8 cellular contexts compared by ENCODE assay signal in genomic region chr17:48577330-48577945, GRCh38. TPM values are rescaled to one million over a fixed set of nuclear protein-coding genes. Genes with fewer than 3 reads are reported as not detected.
A peak's percentile ranks its signal among the peaks of the same experiment; 100 is the strongest.
DNase-seq lines count a peak whose midpoint lies in the region; ATAC-seq and TF ChIP-seq lines count a peak whose summit lies in the region.

No MANE protein-coding gene starts in this region.

- TF ChIP-seq CTCF in transverse colon (IDR thresholded peaks at IDR 0.05) (no peak), BE2C (IDR thresholded peaks at IDR 0.05; ENCODE audit: low read depth, low read length) (no peak)

- POLR2A ChIA-PET in activated CD4-positive, alpha-beta memory T cell treated with anti-CD3 and anti-CD28 coated beads, Interleukin-2, amount 10 ng/mL, durations not matched to agents 7 days and 5 days (lab: Charles Lee) = interaction anchor here (1.0 kb wide), 2 partner anchors 31 to 72 kb away, joined by 3 read pairs; no protein-coding TSS in a partner anchor

- H3K9me3 ChIP-seq in transverse colon (no peaks in the 10 kb centered on the region), BE2C (no peaks in the 10 kb centered on the region)

- CTCF ChIA-PET in activated naive CD4-positive, alpha-beta T cell treated with anti-CD3 and anti-CD28 coated beads for 36 hours (lab: Charles Lee) = interaction anchor here (0.6 to 1.2 kb wide), 2 partner anchors 14 to 85 kb away, joined by 3 read pairs; no protein-coding TSS in a partner anchor
- CTCF ChIA-PET in activated CD4-positive, alpha-beta memory T cell treated with anti-CD3 and anti-CD28 coated beads, Interleukin-2, amount 10 ng/mL, durations not matched to agents 7 days and 5 days (lab: Charles Lee) = interaction anchor here (0.5 to 1.3 kb wide), 3 partner anchors 22 to 226 kb away, joined by 3 read pairs; no protein-coding TSS in a partner anchor

- H3K27ac Mint-ChIP-seq in activated naive CD4-positive, alpha-beta T cell treated with anti-CD3 and anti-CD28 coated beads for 36 hours = peak overlapping the region; percentile 46
- H3K27ac Mint-ChIP-seq in activated CD4-positive, alpha-beta memory T cell treated with anti-CD3 and anti-CD28 coated beads, Interleukin-2, amount 10 ng/mL, durations not matched to agents 7 days and 5 days = peak overlapping the region; percentile 64

- TF ChIP-seq EP300 in transverse colon (IDR thresholded peaks at IDR 0.05; ENCODE audit: low read depth) = no peak

- no peak for TF ChIP-seq POLR2A in transverse colon (IDR thresholded peaks at IDR 0.05)

- H3K27me3 ChIP-seq in transverse colon = peaks cover 7% of the 10 kb centered on the region
- peaks cover 96% of the 10 kb centered on the region for H3K27me3 ChIP-seq in BE2C

- H3K4me3 ChIP-seq in transverse colon (peak overlapping the region; percentile 6 to 54 (median 46)), BE2C (ENCODE audit: low read depth, low read length) (no peak overlapping the region)

- peaks cover 45% of the 10 kb centered on the region for H3K27me3 Mint-ChIP-seq in activated naive CD4-positive, alpha-beta T cell treated with anti-CD3 and anti-CD28 coated beads for 36 hours (ENCODE audit: low read depth)
- peaks cover 36% of the 10 kb centered on the region for H3K27me3 Mint-ChIP-seq in activated CD4-positive, alpha-beta memory T cell treated with anti-CD3 and anti-CD28 coated beads, Interleukin-2, amount 10 ng/mL, durations not matched to agents 7 days and 5 days

- WGBS in transverse colon (ENCODE audit: low coverage in 1 of 2), 2 donors = 0 to 1% methylated on average over 3 to 10 of the region's 19 CpGs

- intact Hi-C loops in activated naive CD4-positive, alpha-beta T cell treated with anti-CD3 and anti-CD28 coated beads for 36 hours (cut with micrococcal nuclease) = no loop called here
- intact Hi-C loops in transverse colon (cut with DNase I; ENCODE audit: low total_unique reads) = loop anchor here (5.0 kb wide), 1 partner anchor 35 kb away; no protein-coding TSS in a partner anchor

- peak; percentile 30 for DNase-seq in activated naive CD4-positive, alpha-beta T cell treated with anti-CD3 and anti-CD28 coated beads for 36 hours
- no peak for DNase-seq in activated naive CD4-positive, alpha-beta T cell (lab: John Stamatoyannopoulos, UW)
- DNase-seq in activated CD4-positive, alpha-beta memory T cell treated with anti-CD3 and anti-CD28 coated beads, Interleukin-2, amount 10 ng/mL, durations not matched to agents 7 days and 5 days = no peak
- DNase-seq in kidney glomerular epithelial cell (lab: John Stamatoyannopoulos, UW) (peak; percentile 41), transverse colon (no peak), T-helper 9 cell (no peak), BE2C (no peak)

- H3K36me3 Mint-ChIP-seq in activated naive CD4-positive, alpha-beta T cell treated with anti-CD3 and anti-CD28 coated beads for 36 hours (ENCODE audit: low read depth) = no peaks in the 10 kb centered on the region
- H3K36me3 Mint-ChIP-seq in activated CD4-positive, alpha-beta memory T cell treated with anti-CD3 and anti-CD28 coated beads, Interleukin-2, amount 10 ng/mL, durations not matched to agents 7 days and 5 days (ENCODE audit: low read depth) = peaks cover 17% of the 10 kb centered on the region

- peaks cover 24 to 85% (median 69%) of the 10 kb centered on the region in 4 donors for H3K4me1 ChIP-seq in transverse colon
- no peaks in the 10 kb centered on the region for H3K4me1 ChIP-seq in BE2C

- H3K27ac ChIP-seq in transverse colon = peak overlapping the region; percentile 89 to 95 (median 92)

- peaks cover 44% of the 10 kb centered on the region for H3K4me1 Mint-ChIP-seq in activated naive CD4-positive, alpha-beta T cell treated with anti-CD3 and anti-CD28 coated beads for 36 hours (ENCODE audit: low read depth)
- peaks cover 59% of the 10 kb centered on the region for H3K4me1 Mint-ChIP-seq in activated CD4-positive, alpha-beta memory T cell treated with anti-CD3 and anti-CD28 coated beads, Interleukin-2, amount 10 ng/mL, durations not matched to agents 7 days and 5 days

- no peaks in the 10 kb centered on the region for H3K9me3 Mint-ChIP-seq in activated naive CD4-positive, alpha-beta T cell treated with anti-CD3 and anti-CD28 coated beads for 36 hours
- no peaks in the 10 kb centered on the region for H3K9me3 Mint-ChIP-seq in activated CD4-positive, alpha-beta memory T cell treated with anti-CD3 and anti-CD28 coated beads, Interleukin-2, amount 10 ng/mL, durations not matched to agents 7 days and 5 days

- ATAC-seq in HG03571 (IDR thresholded peaks at IDR 0.05; ENCODE audit: unreplicated experiment) = no peak

- in situ Hi-C loops in transverse colon (cut with MboI; ENCODE audit: low pct_ligation_motif_present in 1 of 4, low pct_unique_long_range_greater_than_20kb in 1 of 4, low sequenced_read_pairs in 3 of 4) = no loop called here

- H3K4me3 Mint-ChIP-seq in activated naive CD4-positive, alpha-beta T cell treated with anti-CD3 and anti-CD28 coated beads for 36 hours = peak overlapping the region; percentile 78
- peak overlapping the region; percentile 83 for H3K4me3 Mint-ChIP-seq in activated CD4-positive, alpha-beta memory T cell treated with anti-CD3 and anti-CD28 coated beads, Interleukin-2, amount 10 ng/mL, durations not matched to agents 7 days and 5 days

- H3K36me3 ChIP-seq in transverse colon (no peaks in the 10 kb centered on the region), BE2C (no peaks in the 10 kb centered on the region)

RNA-seq across cellular contexts. Expression of gene HOXB4, which starts 0.7 kb away (rescaled TPM):
- 1 to 10 TPM; 2.3 to 2.5 TPM for total RNA-seq in activated naive CD4-positive, alpha-beta T cell treated with anti-CD3 and anti-CD28 coated beads for 36 hours
- 1 to 10 TPM; 6.2 to 7.0 TPM for total RNA-seq in activated CD4-positive, alpha-beta memory T cell treated with anti-CD3 and anti-CD28 coated beads, Interleukin-2, amount 10 ng/mL, durations not matched to agents 7 days and 5 days
- 1 to 10 TPM in 3 of 4 donors, not detected in 1; 1.9 to 4.8 (median 2.0) TPM for total RNA-seq in transverse colon
- polyA plus RNA-seq in BE2C (2012; ENCODE audit: insufficient read depth, insufficient read length, low read depth) = not detected

RNA-seq across cellular contexts. Expression of gene HOXB3, which starts 12.6 kb away (rescaled TPM):
- 1 to 10 TPM; 2.0 TPM for total RNA-seq in activated naive CD4-positive, alpha-beta T cell treated with anti-CD3 and anti-CD28 coated beads for 36 hours
- 10 to 100 TPM; 10.8 to 12.1 TPM for total RNA-seq in activated CD4-positive, alpha-beta memory T cell treated with anti-CD3 and anti-CD28 coated beads, Interleukin-2, amount 10 ng/mL, durations not matched to agents 7 days and 5 days
- 10 to 100 TPM; 25.7 to 57.1 (median 34.9) TPM for total RNA-seq in transverse colon
- polyA plus RNA-seq in BE2C (2012; ENCODE audit: insufficient read depth, insufficient read length, low read depth) = not detected

RNA-seq across cellular contexts. Expression of gene HOXB5, which starts 16.1 kb away (rescaled TPM):
- not detected for total RNA-seq in activated naive CD4-positive, alpha-beta T cell treated with anti-CD3 and anti-CD28 coated beads for 36 hours
- total RNA-seq in activated CD4-positive, alpha-beta memory T cell treated with anti-CD3 and anti-CD28 coated beads, Interleukin-2, amount 10 ng/mL, durations not matched to agents 7 days and 5 days = under 1 TPM in 1 of 2 experiments, not detected in 1; 0.20 TPM
- 10 to 100 TPM; 10.5 to 35.4 (median 18.7) TPM for total RNA-seq in transverse colon
- not detected for polyA plus RNA-seq in BE2C (2012; ENCODE audit: insufficient read depth, insufficient read length, low read depth)

RNA-seq across cellular contexts. Expression of gene HOXB6, which starts 27.3 kb away (rescaled TPM):
- not detected for total RNA-seq in activated naive CD4-positive, alpha-beta T cell treated with anti-CD3 and anti-CD28 coated beads for 36 hours
- under 1 TPM; 0.60 to 0.68 TPM for total RNA-seq in activated CD4-positive, alpha-beta memory T cell treated with anti-CD3 and anti-CD28 coated beads, Interleukin-2, amount 10 ng/mL, durations not matched to agents 7 days and 5 days
- 10 to 100 TPM; 42.7 to 78.4 (median 62.5) TPM for total RNA-seq in transverse colon
- polyA plus RNA-seq in BE2C (2012; ENCODE audit: insufficient read depth, insufficient read length, low read depth) = not detected

RNA-seq across cellular contexts. Expression of gene HOXB2, which starts 32.5 kb away (rescaled TPM):
- total RNA-seq in activated naive CD4-positive, alpha-beta T cell treated with anti-CD3 and anti-CD28 coated beads for 36 hours = 10 to 100 TPM; 15.6 to 18.2 TPM
- total RNA-seq in activated CD4-positive, alpha-beta memory T cell treated with anti-CD3 and anti-CD28 coated beads, Interleukin-2, amount 10 ng/mL, durations not matched to agents 7 days and 5 days = 10 to 100 TPM; 20.3 to 20.9 TPM
- 10 to 100 TPM in 3 of 4 donors, not detected in 1; 13.5 to 93.9 (median 13.8) TPM for total RNA-seq in transverse colon
- not detected for polyA plus RNA-seq in BE2C (2012; ENCODE audit: insufficient read depth, insufficient read length, low read depth)

Comparison
In these comparisons a context has a peak if more than half of its experiments do, and no peak if none do; other contexts are left out.
1. DNase-seq: peak in activated naive CD4-positive, alpha-beta T cell treated with anti-CD3 and anti-CD28 coated beads for 36 hours (single experiment) and kidney glomerular epithelial cell (single experiment); none in activated naive CD4-positive, alpha-beta T cell (0 of 4), activated CD4-positive, alpha-beta memory T cell treated with anti-CD3 and anti-CD28 coated beads, Interleukin-2, amount 10 ng/mL, durations not matched to agents 7 days and 5 days (single experiment), transverse colon (single experiment), T-helper 9 cell (single experiment) and BE2C (single experiment).
2. RNA of gene HOXB5, which starts 16.1 kb away (total RNA-seq): 10.5 to 35.4 TPM in transverse colon; 0.20 TPM in activated CD4-positive, alpha-beta memory T cell treated with anti-CD3 and anti-CD28 coated beads, Interleukin-2, amount 10 ng/mL, durations not matched to agents 7 days and 5 days and not detected in activated naive CD4-positive, alpha-beta T cell treated with anti-CD3 and anti-CD28 coated beads for 36 hours; every median in the first group is over 4 times any median in the second.